Comparison of ENCODE assay signal across 13 cellular contexts in genomic region chr21:43323244-43324005, GRCh38.
A peak's percentile ranks its signal among the peaks of the same experiment; 100 is the strongest.
DNase-seq lines count a peak whose midpoint lies in the region; ATAC-seq and TF ChIP-seq lines count a peak whose summit lies in the region.
"Had no signal": no experiment of that assay in that cellular context is flagged by ENCODE, and none has a peak within 500 bp of the region (broad histone marks: within the 10 kb centered on the region; RNA-seq: fewer than 3 reads in every experiment).

No MANE protein-coding gene starts in this region.

- DNase-seq in EH (ENCODE audit: low read depth) (peak; percentile 27), amygdala (lab: John Stamatoyannopoulos, UW) (peak in 54 of 56 donors; percentile 9 to 94 (median 79)), left ventricle myocardium superior (peak; percentile 91), ovary (peak in 4 of 5 donors; percentile 51 to 79 (median 68)), iPS-NIHi11 (ENCODE audit: low spot score) (no peak), NCI-H1436 treated with DMSO at 0.1 percent for 48 hours (lab: John Stamatoyannopoulos, UW) (no peak)
- DNase-seq in activated CD4-positive, alpha-beta T cell treated with anti-CD3 and anti-CD28 coated beads for 4 hours, result no peak
- DNase-seq: effector memory CD8-positive, alpha-beta T cell; foreskin keratinocyte; MV-4-11; NCI-H345; T-cell had no signal

- 48 to 60% (median 56%) methylated on average over 19 to 23 of the region's 23 CpGs for WGBS in ovary, 3 donors

- no peak for TF ChIP-seq EP300 in ovary (IDR thresholded peaks at IDR 0.05)

- peak overlapping the region in 1 of 2 donors; percentile 18 for H3K27ac ChIP-seq in ovary
- H3K27ac ChIP-seq: foreskin keratinocyte had no signal

- ATAC-seq in left ventricle myocardium superior, result peak; percentile 93
- ATAC-seq in HG03457 (IDR thresholded peaks at IDR 0.05; ENCODE audit: unreplicated experiment), result no peak
- ATAC-seq: effector memory CD8-positive, alpha-beta T cell; foreskin keratinocyte; T-cell had no signal

- H3K4me3 ChIP-seq in ovary, result no peak overlapping the region

- no peaks in the 10 kb centered on the region for H3K9me3 ChIP-seq in ovary

- intact Hi-C loops in left ventricle myocardium superior (cut with micrococcal nuclease) (no loop called here), ovary (cut with DNase I) (no loop called here)

- no peak for TF ChIP-seq CTCF in ovary (IDR thresholded peaks at IDR 0.05)

- no peaks in the 10 kb centered on the region for H3K27me3 ChIP-seq in ovary
- H3K27me3 ChIP-seq: foreskin keratinocyte had no signal

- peaks cover 6% of the 10 kb centered on the region for H3K4me1 ChIP-seq in ovary (ENCODE audit: insufficient read depth)

- no peaks in the 10 kb centered on the region for H3K36me3 ChIP-seq in ovary

- TF ChIP-seq POLR2A in ovary (IDR thresholded peaks at IDR 0.05), result no peak

Comparison
In these comparisons a context has a peak if more than half of its experiments do, and no peak if none do; other contexts are left out.
1. DNase-seq: peak in EH (single experiment), amygdala (54 of 56), left ventricle myocardium superior (single experiment) and ovary (4 of 5); none in iPS-NIHi11 (single experiment), NCI-H1436 treated with DMSO at 0.1 percent for 48 hours (single experiment) and activated CD4-positive, alpha-beta T cell treated with anti-CD3 and anti-CD28 coated beads for 4 hours (0 of 2).